ENCODE assay signal across 1 cellular context in the genomic region with DNA sequence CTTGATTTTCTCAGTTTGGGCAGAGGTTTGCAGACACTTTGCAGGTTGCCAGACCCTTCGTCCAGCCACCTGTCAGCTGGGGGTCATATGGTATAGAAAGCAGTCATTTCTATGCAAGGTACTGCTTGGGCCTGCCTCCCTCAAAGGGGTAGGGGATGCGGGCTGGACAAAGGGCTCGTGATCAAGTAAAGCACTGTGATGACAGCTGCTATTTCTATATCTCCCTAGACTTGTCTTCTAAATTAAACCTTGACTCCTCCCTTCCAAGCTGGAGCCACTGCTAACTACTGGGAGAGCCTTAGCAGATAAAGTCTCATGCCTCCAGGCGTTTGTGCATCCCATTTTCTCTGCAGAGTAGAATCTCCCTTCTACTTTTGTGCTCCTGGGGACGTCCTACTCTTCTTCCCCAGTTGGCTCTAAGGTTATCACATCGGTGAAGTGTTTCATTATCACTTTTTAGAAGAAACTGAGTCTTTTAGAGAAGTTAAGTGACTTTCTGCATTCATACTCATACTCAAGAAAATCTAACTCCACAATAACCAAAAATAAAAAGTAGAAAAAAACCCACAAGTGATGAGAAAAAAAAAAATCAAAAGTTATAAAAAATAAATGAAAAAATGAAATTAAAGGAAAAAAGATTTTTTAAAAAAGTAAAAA.
TF ChIP-seq lines count a peak whose summit lies in the region.

No MANE protein-coding gene starts in this region.

TF ChIP-seq in HepG2, 621 proteins besides CTCF, POLR2A, EP300 and RAD21 (continued from another document):
- TF ChIP-seq ZFP36L1 (CRISPR knock-in tag; IDR thresholded peaks at IDR 0.05) = no peak
- TF ChIP-seq, protein P1, sequence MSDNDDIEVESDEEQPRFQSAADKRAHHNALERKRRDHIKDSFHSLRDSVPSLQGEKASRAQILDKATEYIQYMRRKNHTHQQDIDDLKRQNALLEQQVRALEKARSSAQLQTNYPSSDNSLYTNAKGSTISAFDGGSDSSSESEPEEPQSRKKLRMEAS (IDR thresholded peaks at IDR 0.05) = no peak
- no peak for TF ChIP-seq ZNF652 (CRISPR knock-in tag; IDR thresholded peaks at IDR 0.05; ENCODE audit: borderline replicate concordance, low read depth)
- TF ChIP-seq, protein P2, sequence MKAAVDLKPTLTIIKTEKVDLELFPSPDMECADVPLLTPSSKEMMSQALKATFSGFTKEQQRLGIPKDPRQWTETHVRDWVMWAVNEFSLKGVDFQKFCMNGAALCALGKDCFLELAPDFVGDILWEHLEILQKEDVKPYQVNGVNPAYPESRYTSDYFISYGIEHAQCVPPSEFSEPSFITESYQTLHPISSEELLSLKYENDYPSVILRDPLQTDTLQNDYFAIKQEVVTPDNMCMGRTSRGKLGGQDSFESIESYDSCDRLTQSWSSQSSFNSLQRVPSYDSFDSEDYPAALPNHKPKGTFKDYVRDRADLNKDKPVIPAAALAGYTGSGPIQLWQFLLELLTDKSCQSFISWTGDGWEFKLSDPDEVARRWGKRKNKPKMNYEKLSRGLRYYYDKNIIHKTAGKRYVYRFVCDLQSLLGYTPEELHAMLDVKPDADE (CRISPR knock-in tag; IDR thresholded peaks at IDR 0.05) = no peak
- TF ChIP-seq, protein P3, sequence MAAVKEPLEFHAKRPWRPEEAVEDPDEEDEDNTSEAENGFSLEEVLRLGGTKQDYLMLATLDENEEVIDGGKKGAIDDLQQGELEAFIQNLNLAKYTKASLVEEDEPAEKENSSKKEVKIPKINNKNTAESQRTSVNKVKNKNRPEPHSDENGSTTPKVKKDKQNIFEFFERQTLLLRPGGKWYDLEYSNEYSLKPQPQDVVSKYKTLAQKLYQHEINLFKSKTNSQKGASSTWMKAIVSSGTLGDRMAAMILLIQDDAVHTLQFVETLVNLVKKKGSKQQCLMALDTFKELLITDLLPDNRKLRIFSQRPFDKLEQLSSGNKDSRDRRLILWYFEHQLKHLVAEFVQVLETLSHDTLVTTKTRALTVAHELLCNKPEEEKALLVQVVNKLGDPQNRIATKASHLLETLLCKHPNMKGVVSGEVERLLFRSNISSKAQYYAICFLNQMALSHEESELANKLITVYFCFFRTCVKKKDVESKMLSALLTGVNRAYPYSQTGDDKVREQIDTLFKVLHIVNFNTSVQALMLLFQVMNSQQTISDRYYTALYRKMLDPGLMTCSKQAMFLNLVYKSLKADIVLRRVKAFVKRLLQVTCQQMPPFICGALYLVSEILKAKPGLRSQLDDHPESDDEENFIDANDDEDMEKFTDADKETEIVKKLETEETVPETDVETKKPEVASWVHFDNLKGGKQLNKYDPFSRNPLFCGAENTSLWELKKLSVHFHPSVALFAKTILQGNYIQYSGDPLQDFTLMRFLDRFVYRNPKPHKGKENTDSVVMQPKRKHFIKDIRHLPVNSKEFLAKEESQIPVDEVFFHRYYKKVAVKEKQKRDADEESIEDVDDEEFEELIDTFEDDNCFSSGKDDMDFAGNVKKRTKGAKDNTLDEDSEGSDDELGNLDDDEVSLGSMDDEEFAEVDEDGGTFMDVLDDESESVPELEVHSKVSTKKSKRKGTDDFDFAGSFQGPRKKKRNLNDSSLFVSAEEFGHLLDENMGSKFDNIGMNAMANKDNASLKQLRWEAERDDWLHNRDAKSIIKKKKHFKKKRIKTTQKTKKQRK (IDR thresholded peaks at IDR 0.05; ENCODE audit: low read length) = no peak
- TF ChIP-seq, protein P4, sequence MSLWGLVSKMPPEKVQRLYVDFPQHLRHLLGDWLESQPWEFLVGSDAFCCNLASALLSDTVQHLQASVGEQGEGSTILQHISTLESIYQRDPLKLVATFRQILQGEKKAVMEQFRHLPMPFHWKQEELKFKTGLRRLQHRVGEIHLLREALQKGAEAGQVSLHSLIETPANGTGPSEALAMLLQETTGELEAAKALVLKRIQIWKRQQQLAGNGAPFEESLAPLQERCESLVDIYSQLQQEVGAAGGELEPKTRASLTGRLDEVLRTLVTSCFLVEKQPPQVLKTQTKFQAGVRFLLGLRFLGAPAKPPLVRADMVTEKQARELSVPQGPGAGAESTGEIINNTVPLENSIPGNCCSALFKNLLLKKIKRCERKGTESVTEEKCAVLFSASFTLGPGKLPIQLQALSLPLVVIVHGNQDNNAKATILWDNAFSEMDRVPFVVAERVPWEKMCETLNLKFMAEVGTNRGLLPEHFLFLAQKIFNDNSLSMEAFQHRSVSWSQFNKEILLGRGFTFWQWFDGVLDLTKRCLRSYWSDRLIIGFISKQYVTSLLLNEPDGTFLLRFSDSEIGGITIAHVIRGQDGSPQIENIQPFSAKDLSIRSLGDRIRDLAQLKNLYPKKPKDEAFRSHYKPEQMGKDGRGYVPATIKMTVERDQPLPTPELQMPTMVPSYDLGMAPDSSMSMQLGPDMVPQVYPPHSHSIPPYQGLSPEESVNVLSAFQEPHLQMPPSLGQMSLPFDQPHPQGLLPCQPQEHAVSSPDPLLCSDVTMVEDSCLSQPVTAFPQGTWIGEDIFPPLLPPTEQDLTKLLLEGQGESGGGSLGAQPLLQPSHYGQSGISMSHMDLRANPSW (CRISPR knock-in tag; IDR thresholded peaks at IDR 0.05; ENCODE audit: borderline replicate concordance) = no peak
